ENCODE assay signal across 16 cellular contexts in genomic region chr5:147413266-147413665, GRCh38.
"Had no signal": no experiment of that assay in that cellular context is flagged by ENCODE, and none has a peak within 500 bp of the region (broad histone marks: within the 10 kb centered on the region; RNA-seq: fewer than 3 reads in every experiment).

No MANE protein-coding gene starts in this region.

- H3K4me2 ChIP-seq: SK-N-SH had no signal

- H3K4me3 Mint-ChIP-seq: activated CD8-positive, alpha-beta T cell treated with anti-CD3 and anti-CD28 coated beads, Interleukin-2, amount 10 ng/mL, durations not matched to agents 7 days and 5 days; natural killer cell treated with Interleukin-12 subunit alpha and Interleukin-12 subunit beta and Interleukin-15 and Interleukin-18, amount 100 ng/mL, for 72 hours; stimulated activated naive CD8-positive, alpha-beta T cell treated with anti-CD3 and anti-CD28 coated beads, Interleukin-15, amount 100 ng/mL, for 72 hours; type B pancreatic cell had no signal

- H3K27me3 Mint-ChIP-seq: stimulated activated naive CD8-positive, alpha-beta T cell treated with anti-CD3 and anti-CD28 coated beads, Interleukin-15, amount 100 ng/mL, for 72 hours; type B pancreatic cell had no signal

- H3K27ac Mint-ChIP-seq: activated CD8-positive, alpha-beta T cell treated with anti-CD3 and anti-CD28 coated beads, Interleukin-2, amount 10 ng/mL, durations not matched to agents 7 days and 5 days; natural killer cell treated with Interleukin-12 subunit alpha and Interleukin-12 subunit beta and Interleukin-15 and Interleukin-18, amount 100 ng/mL, for 72 hours; stimulated activated naive CD8-positive, alpha-beta T cell treated with anti-CD3 and anti-CD28 coated beads, Interleukin-15, amount 100 ng/mL, for 72 hours; type B pancreatic cell had no signal

- H3K36me3 ChIP-seq: prostate gland had no signal

- H3K36me3 Mint-ChIP-seq: natural killer cell treated with Interleukin-12 subunit alpha and Interleukin-12 subunit beta and Interleukin-15 and Interleukin-18, amount 100 ng/mL, for 72 hours had no signal

- H3K27me3 ChIP-seq: body of pancreas had no signal

- H3K9me3 Mint-ChIP-seq: natural killer cell treated with Interleukin-12 subunit alpha and Interleukin-12 subunit beta and Interleukin-15 and Interleukin-18, amount 100 ng/mL, for 72 hours; type B pancreatic cell had no signal

- ATAC-seq: activated CD8-positive, alpha-beta T cell treated with anti-CD3 and anti-CD28 coated beads, Interleukin-2, amount 10 ng/mL, durations not matched to agents 7 days and 5 days; body of pancreas; left cardiac atrium; mucosa of descending colon; stimulated activated naive CD8-positive, alpha-beta T cell treated with anti-CD3 and anti-CD28 coated beads, Interleukin-15, amount 100 ng/mL, for 72 hours had no signal

- H3K4me1 Mint-ChIP-seq: stimulated activated naive CD8-positive, alpha-beta T cell treated with anti-CD3 and anti-CD28 coated beads, Interleukin-15, amount 100 ng/mL, for 72 hours had no signal

- H3K4me1 ChIP-seq: prostate gland had no signal

- DNase-seq: activated CD4-positive, alpha-beta T cell treated with anti-CD3 and anti-CD28 coated beads for 4 hours; activated CD8-positive, alpha-beta memory T cell treated with anti-CD3 and anti-CD28 coated beads, Interleukin-2, amount 50 U/mL, for 48 hours; activated CD8-positive, alpha-beta T cell treated with anti-CD3 and anti-CD28 coated beads, Interleukin-2, amount 10 ng/mL, durations not matched to agents 7 days and 5 days; activated naive CD4-positive, alpha-beta T cell; body of pancreas; dermis blood vessel endothelial cell; left cardiac atrium; mucosa of descending colon; SK-N-SH; stimulated activated CD4-positive, alpha-beta T cell treated with anti-CD3 and anti-CD28 coated beads, Interleukin-15, amount 100 ng/mL, for 24 hours; stimulated activated CD4-positive, alpha-beta T cell treated with anti-CD3 and anti-CD28 coated beads, Interleukin-4, amount 100 ng/mL, for 4 hours; stimulated activated naive CD8-positive, alpha-beta T cell treated with anti-CD3 and anti-CD28 coated beads, Interleukin-15, amount 100 ng/mL, for 72 hours; T-helper 1 cell had no signal

- H3K27ac ChIP-seq: body of pancreas, prostate gland had no signal

- H3K9me3 ChIP-seq: body of pancreas, mucosa of descending colon, prostate gland, SK-N-SH had no signal

- H3K9me2 ChIP-seq: SK-N-SH had no signal

- H3K4me3 ChIP-seq: body of pancreas, mucosa of descending colon, prostate gland had no signal

- H3K9ac ChIP-seq: SK-N-SH had no signal
